In the genomic region with DNA sequence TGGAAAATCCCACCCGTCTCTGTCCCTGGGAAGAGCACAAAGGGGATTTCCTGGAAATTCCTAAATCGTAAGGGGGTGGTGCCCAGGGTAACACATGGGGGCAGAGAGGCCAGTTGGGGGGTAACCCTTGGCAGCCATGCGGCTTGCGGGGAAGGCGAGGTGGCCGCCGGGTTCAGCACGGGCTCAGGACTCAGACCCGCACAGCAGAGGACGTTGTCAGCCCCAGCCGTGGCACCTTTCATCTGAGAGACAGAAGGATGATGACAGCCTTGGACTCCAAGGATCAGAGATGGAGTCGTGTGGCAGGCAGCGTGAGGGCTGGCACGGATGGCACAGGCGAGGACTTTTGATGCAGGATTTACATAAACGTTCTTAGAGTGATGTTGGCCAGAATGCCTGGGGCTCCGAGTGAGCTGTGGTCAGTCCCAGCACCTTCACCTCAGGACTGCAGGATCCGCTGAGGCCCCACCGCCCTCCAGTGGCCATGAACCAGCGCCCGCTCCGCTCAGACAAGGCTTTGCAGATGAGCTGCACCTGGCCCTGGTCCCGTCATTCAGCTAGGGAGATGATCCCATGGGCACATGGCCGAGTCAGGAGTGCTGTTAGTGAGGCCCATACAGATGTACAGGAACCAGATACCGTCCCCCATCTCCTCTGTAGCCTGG, we compare ENCODE assay signal across 18 cellular contexts.
A peak's percentile ranks its signal among the peaks of the same experiment; 100 is the strongest.
DNase-seq lines count a peak whose midpoint lies in the region; ATAC-seq and TF ChIP-seq lines count a peak whose summit lies in the region.
"Had no signal": no experiment of that assay in that cellular context is flagged by ENCODE, and none has a peak within 500 bp of the region (broad histone marks: within the 10 kb centered on the region; RNA-seq: fewer than 3 reads in every experiment).

No MANE protein-coding gene starts in this region.

- peak; percentile 37 for DNase-seq in Right ventricle myocardium superior
- DNase-seq in right atrium auricular region (ENCODE audit: low spot score) = no peak
- peak in 29 of 56 donors; percentile 7 to 70 (median 36) for DNase-seq in amygdala (lab: John Stamatoyannopoulos, UW)
- DNase-seq in kidney epithelial cell (ENCODE audit: low read depth) = no peak
- DNase-seq in activated CD8-positive, alpha-beta memory T cell treated with anti-CD3 and anti-CD28 coated beads, Interleukin-2, amount 50 U/mL, for 4 hours = no peak
- DNase-seq in psoas muscle = no peak
- no peak for DNase-seq in BE2C
- no peak for DNase-seq in GM13976 (ENCODE audit: low spot score)
- DNase-seq: activated CD4-positive, alpha-beta T cell treated with anti-CD3 and anti-CD28 coated beads, Interleukin-2, amount 50 U/mL, for 1 hour; activated naive CD4-positive, alpha-beta T cell treated with anti-CD3 and anti-CD28 coated beads, Interleukin-2, amount 10 ng/mL, durations not matched to agents 7 days and 5 days; activated T-cell treated with anti-CD3 and anti-CD28 coated beads for 4 hours; CD8-positive, alpha-beta T cell; foreskin melanocyte; NCI-H2029; stimulated activated CD4-positive, alpha-beta T cell treated with anti-CD3 and anti-CD28 coated beads, Interleukin-1b, Interleukin-23, amount 100 ng/mL, for 48 hours; stimulated activated naive CD8-positive, alpha-beta T cell treated with anti-CD3 and anti-CD28 coated beads, Interleukin-15, amount 100 ng/mL, for 72 hours had no signal

- in situ Hi-C loops in GM13976 (cut with MboI; ENCODE audit: low sequenced_read_pairs, unreplicated experiment) = no loop called here

- H3K9me3 ChIP-seq in right atrium auricular region = peaks cover 0 to 7% of the 10 kb centered on the region in 2 donors
- H3K9me3 ChIP-seq in psoas muscle = no peaks in the 10 kb centered on the region
- H3K9me3 ChIP-seq in BE2C = no peaks in the 10 kb centered on the region

- H3K27ac ChIP-seq in right atrium auricular region (no peak overlapping the region), psoas muscle (no peak overlapping the region)

- H3K36me3 ChIP-seq in right atrium auricular region = no peaks in the 10 kb centered on the region
- no peaks in the 10 kb centered on the region for H3K36me3 ChIP-seq in kidney epithelial cell (ENCODE audit: control insufficient read depth, insufficient read depth, low read length)
- no peaks in the 10 kb centered on the region for H3K36me3 ChIP-seq in psoas muscle (ENCODE audit: insufficient read depth in 1 of 2, low read depth in 1 of 2)
- no peaks in the 10 kb centered on the region for H3K36me3 ChIP-seq in BE2C
- H3K36me3 ChIP-seq: MG63 had no signal

- no peak for ATAC-seq in Right ventricle myocardium superior (ENCODE audit: poor library complexity)
- ATAC-seq in psoas muscle = no peak
- ATAC-seq: CD8-positive, alpha-beta T cell; sciatic nerve; stimulated activated naive CD8-positive, alpha-beta T cell treated with anti-CD3 and anti-CD28 coated beads, Interleukin-15, amount 100 ng/mL, for 72 hours had no signal

- H3K27me3 ChIP-seq in right atrium auricular region (no peaks in the 10 kb centered on the region), kidney epithelial cell (ENCODE audit: control insufficient read depth, insufficient read depth, low read length) (no peaks in the 10 kb centered on the region), psoas muscle (ENCODE audit: insufficient read depth in 3 of 3, low read length in 2 of 3) (no peaks in the 10 kb centered on the region), BE2C (peaks cover 10% of the 10 kb centered on the region; the same call in 1 of the 2 replicates)
- H3K27me3 ChIP-seq: MG63 had no signal

- no peak for TF ChIP-seq CTCF in right atrium auricular region (IDR thresholded peaks at IDR 0.05)
- peak; percentile 28 for TF ChIP-seq CTCF in kidney epithelial cell (IDR thresholded peaks at IDR 0.05; ENCODE audit: insufficient read depth, low read length, poor library complexity, severe bottlenecking)
- TF ChIP-seq CTCF in psoas muscle (IDR thresholded peaks at IDR 0.05) = no peak
- no peak for TF ChIP-seq CTCF in BE2C (IDR thresholded peaks at IDR 0.05; ENCODE audit: low read depth, low read length)
- TF ChIP-seq CTCF in GM13976 (IDR thresholded peaks at IDR 0.05; ENCODE audit: borderline replicate concordance, control extremely low read depth, extremely low read depth, insufficient read depth, missing control alignments) = no peak

- H3K4me1 ChIP-seq in right atrium auricular region = no peaks in the 10 kb centered on the region
- no peaks in the 10 kb centered on the region for H3K4me1 ChIP-seq in psoas muscle
- no peaks in the 10 kb centered on the region for H3K4me1 ChIP-seq in BE2C

- H3K4me3 ChIP-seq in right atrium auricular region = no peak overlapping the region
- no peak overlapping the region for H3K4me3 ChIP-seq in kidney epithelial cell (ENCODE audit: low read depth, low read length)
- H3K4me3 ChIP-seq in psoas muscle = no peak overlapping the region
- no peak overlapping the region for H3K4me3 ChIP-seq in BE2C (ENCODE audit: low read depth, low read length)
- H3K4me3 ChIP-seq: MG63 had no signal

- intact Hi-C loops in Right ventricle myocardium superior (cut with DNase I) (no loop called here), psoas muscle (cut with DNase I) (no loop called here)

- 75 to 79% (median 76%) methylated on average over 25 of the region's 25 CpGs for WGBS in psoas muscle, 3 donors

Comparison
In these comparisons a context has a peak if more than half of its experiments do, and no peak if none do; other contexts are left out.
1. DNase-seq: peak in Right ventricle myocardium superior (single experiment) and amygdala (29 of 56); none in right atrium auricular region (single experiment), kidney epithelial cell (single experiment), activated CD8-positive, alpha-beta memory T cell treated with anti-CD3 and anti-CD28 coated beads, Interleukin-2, amount 50 U/mL, for 4 hours (single experiment), psoas muscle (0 of 2), BE2C (single experiment) and GM13976 (single experiment).